1 cellular context compared by ENCODE assay signal in genomic region chr5:74201334-74202081, GRCh38.
TF ChIP-seq lines count a peak whose summit lies in the region.

No MANE protein-coding gene starts in this region.

TF ChIP-seq in WTC11, 78 proteins besides CTCF, POLR2A, EP300 and RAD21 (continued from another document):
- TF ChIP-seq, protein P1, sequence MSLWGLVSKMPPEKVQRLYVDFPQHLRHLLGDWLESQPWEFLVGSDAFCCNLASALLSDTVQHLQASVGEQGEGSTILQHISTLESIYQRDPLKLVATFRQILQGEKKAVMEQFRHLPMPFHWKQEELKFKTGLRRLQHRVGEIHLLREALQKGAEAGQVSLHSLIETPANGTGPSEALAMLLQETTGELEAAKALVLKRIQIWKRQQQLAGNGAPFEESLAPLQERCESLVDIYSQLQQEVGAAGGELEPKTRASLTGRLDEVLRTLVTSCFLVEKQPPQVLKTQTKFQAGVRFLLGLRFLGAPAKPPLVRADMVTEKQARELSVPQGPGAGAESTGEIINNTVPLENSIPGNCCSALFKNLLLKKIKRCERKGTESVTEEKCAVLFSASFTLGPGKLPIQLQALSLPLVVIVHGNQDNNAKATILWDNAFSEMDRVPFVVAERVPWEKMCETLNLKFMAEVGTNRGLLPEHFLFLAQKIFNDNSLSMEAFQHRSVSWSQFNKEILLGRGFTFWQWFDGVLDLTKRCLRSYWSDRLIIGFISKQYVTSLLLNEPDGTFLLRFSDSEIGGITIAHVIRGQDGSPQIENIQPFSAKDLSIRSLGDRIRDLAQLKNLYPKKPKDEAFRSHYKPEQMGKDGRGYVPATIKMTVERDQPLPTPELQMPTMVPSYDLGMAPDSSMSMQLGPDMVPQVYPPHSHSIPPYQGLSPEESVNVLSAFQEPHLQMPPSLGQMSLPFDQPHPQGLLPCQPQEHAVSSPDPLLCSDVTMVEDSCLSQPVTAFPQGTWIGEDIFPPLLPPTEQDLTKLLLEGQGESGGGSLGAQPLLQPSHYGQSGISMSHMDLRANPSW (CRISPR knock-in tag; conservative IDR thresholded peaks at IDR 0.05; ENCODE audit: low read depth) = no peak
- TF ChIP-seq, protein P2, sequence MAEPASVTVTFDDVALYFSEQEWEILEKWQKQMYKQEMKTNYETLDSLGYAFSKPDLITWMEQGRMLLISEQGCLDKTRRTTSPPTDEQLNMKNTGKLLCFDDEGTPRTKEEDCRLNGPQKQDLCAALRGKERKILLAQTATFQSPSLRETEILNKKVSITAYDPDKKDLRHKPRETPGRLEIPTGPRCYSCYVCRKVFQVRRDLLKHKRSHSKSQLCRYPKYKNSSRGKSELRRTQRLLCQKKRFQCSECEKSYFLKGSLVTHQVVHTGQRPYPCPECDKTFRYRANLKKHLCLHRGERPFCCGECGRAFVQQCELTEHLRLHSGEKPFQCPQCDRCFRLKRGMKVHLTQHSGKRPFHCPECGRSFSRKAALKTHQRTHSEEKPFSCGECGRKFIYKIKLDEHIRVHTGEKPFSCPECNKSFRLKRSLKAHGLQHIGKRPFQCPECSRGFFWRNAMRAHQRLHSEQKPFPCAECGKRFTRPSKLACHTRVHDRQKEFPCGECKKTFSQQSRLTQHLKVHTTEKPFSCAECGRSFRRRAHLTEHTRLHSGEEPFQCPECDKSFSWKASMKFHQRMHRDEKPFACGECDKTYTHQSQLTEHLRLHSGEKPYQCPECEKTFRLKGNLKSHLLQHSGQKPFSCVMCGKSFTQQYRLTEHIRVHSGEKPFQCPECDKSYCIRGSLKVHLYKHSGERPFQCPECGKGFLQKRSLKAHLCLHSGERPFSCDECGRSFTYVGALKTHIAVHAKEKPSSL (CRISPR knock-in tag; conservative IDR thresholded peaks at IDR 0.05) = no peak
